Comparison of ENCODE assay signal across 23 cellular contexts in the genomic region with DNA sequence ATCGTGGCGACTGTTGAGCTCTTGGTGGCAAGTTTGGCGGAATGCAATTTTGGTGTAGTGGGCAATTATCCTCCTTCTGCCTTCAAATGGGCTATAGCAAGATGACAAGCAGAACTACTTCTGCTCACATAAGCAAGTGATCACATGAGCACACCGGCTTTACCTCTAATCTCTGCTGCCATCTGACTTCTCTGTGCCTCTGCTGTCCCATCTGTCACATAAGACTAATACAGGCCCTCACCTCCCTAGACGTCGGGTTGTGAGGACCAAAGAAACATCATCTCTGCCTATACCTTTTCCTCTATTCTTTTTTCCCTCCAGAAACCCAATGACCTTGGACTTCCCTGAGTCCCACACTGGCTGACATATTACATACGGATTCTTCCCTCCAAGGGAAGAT.
"Had no signal": no experiment of that assay in that cellular context is flagged by ENCODE, and none has a peak within 500 bp of the region (broad histone marks: within the 10 kb centered on the region; RNA-seq: fewer than 3 reads in every experiment).

No MANE protein-coding gene starts in this region.

- H3K4me3 ChIP-seq: K562 had no signal

- H3K36me3 ChIP-seq: brain microvascular endothelial cell had no signal

- H3K27ac ChIP-seq: brain microvascular endothelial cell had no signal

- ATAC-seq: activated T-helper 17 cell treated with anti-CD3 and anti-CD28 coated beads, Interleukin-2, amount 50 U/mL, for 72 hours; K562; T-helper 17 cell had no signal

- H3K27me3 ChIP-seq: brain microvascular endothelial cell had no signal

- DNase-seq: activated CD4-positive, alpha-beta memory T cell treated with anti-CD3 and anti-CD28 coated beads for 36 hours; activated CD4-positive, alpha-beta T cell treated with anti-CD3 and anti-CD28 coated beads, Interleukin-2, amount 10 ng/mL, durations not matched to agents 7 days and 5 days; activated CD4-positive, CD25-positive, alpha-beta regulatory T cell; activated CD8-positive, alpha-beta memory T cell treated with anti-CD3 and anti-CD28 coated beads for 24 hours; activated gamma-delta T cell; activated naive CD4-positive, alpha-beta T cell treated with anti-CD3 and anti-CD28 coated beads for 36 hours; activated T-cell treated with anti-CD3 and anti-CD28 coated beads for 4 hours; activated T-cell treated with anti-CD3 and anti-CD28 coated beads, Interleukin-2, amount 50 U/mL, for 48 hours; amygdala; brain microvascular endothelial cell; cerebellar nuclear complex; NCI-H1105 treated with DMSO at 0.1 percent for 48 hours; NCI-H1436 treated with DMSO at 0.1 percent for 48 hours; NCI-H187; NCI-H2081 treated with DMSO at 0.1 percent for 48 hours; NCI-H345; NCI-H510A treated with DMSO at 0.1 percent for 48 hours; NCI-H748 treated with DMSO at 0.1 percent for 48 hours; SIG-M5; T-helper 17 cell; T1000 had no signal
